8 cellular contexts compared by ENCODE assay signal in genomic region chr1:54498383-54499096, GRCh38. TPM values are rescaled to one million over a fixed set of nuclear protein-coding genes. Genes with fewer than 3 reads are reported as not detected.
A peak's percentile ranks its signal among the peaks of the same experiment; 100 is the strongest.
DNase-seq lines count a peak whose midpoint lies in the region; ATAC-seq, FAIRE-seq and TF ChIP-seq lines count a peak whose summit lies in the region.

No MANE protein-coding gene starts in this region.

- H3K79me2 ChIP-seq in keratinocyte (ENCODE audit: control insufficient read depth, insufficient read depth, low read length): no peaks in the 10 kb centered on the region

- dilution Hi-C loops in keratinocyte (cut with MboI; ENCODE audit: extremely low pct_ligation_motif_present, low sequenced_read_pairs): no loop called here

- TF ChIP-seq CTCF in left ventricle myocardium inferior (IDR thresholded peaks at IDR 0.05; ENCODE audit: borderline replicate concordance): no peak
- no peak for TF ChIP-seq CTCF in keratinocyte (optimal IDR thresholded peaks at IDR 0.05 in 1 of 3, IDR thresholded peaks at IDR 0.05 in 1 of 3, conservative IDR thresholded peaks at IDR 0.05 in 1 of 3; ENCODE audit: extremely low read depth in 1 of 3, insufficient read depth in 2 of 3, low read length in 3 of 3)
- TF ChIP-seq CTCF in thoracic aorta (IDR thresholded peaks at IDR 0.05): no peak
- no peak for TF ChIP-seq CTCF in lower leg skin (IDR thresholded peaks at IDR 0.05)

- H3K27me3 ChIP-seq in left ventricle myocardium inferior (ENCODE audit: low read depth): peaks cover 61% of the 10 kb centered on the region
- peaks cover 11% of the 10 kb centered on the region for H3K27me3 ChIP-seq in keratinocyte (ENCODE audit: control insufficient read depth, extremely low read depth, insufficient read depth, low read length)
- no peaks in the 10 kb centered on the region for H3K27me3 ChIP-seq in thoracic aorta (replicated peaks; ENCODE audit: insufficient read depth)

- WGBS in lower leg skin, 2 donors: 72 to 82% methylated on average over 4 of the region's 4 CpGs

- H3K9me1 ChIP-seq in keratinocyte (ENCODE audit: control insufficient read depth, extremely low read depth, insufficient read depth, low read length): no peaks in the 10 kb centered on the region

- no peaks in the 10 kb centered on the region for H3K36me3 Mint-ChIP-seq in activated naive CD8-positive, alpha-beta T cell treated with anti-CD3 and anti-CD28 coated beads, Interleukin-2, amount 10 ng/mL, durations not matched to agents 7 days and 5 days

- no peak overlapping the region for H3K27ac Mint-ChIP-seq in activated naive CD8-positive, alpha-beta T cell treated with anti-CD3 and anti-CD28 coated beads, Interleukin-2, amount 10 ng/mL, durations not matched to agents 7 days and 5 days

- peak overlapping the region; percentile 89 for H3K4me2 ChIP-seq in keratinocyte (ENCODE audit: control insufficient read depth, extremely low read depth, insufficient read depth, low read depth, low read length)

- H3K27me3 Mint-ChIP-seq in activated naive CD8-positive, alpha-beta T cell treated with anti-CD3 and anti-CD28 coated beads, Interleukin-2, amount 10 ng/mL, durations not matched to agents 7 days and 5 days: peaks cover 52% of the 10 kb centered on the region

- no peak overlapping the region for H3K27ac ChIP-seq in left ventricle myocardium inferior (replicated peaks)
- no peak overlapping the region for H3K27ac ChIP-seq in keratinocyte (ENCODE audit: control insufficient read depth, insufficient read depth, low read length)
- no peak overlapping the region for H3K27ac ChIP-seq in thoracic aorta

- no peak overlapping the region for H2AFZ ChIP-seq in keratinocyte (ENCODE audit: control insufficient read depth, low read length)

- peaks cover 13% of the 10 kb centered on the region for H3K4me1 Mint-ChIP-seq in activated naive CD8-positive, alpha-beta T cell treated with anti-CD3 and anti-CD28 coated beads, Interleukin-2, amount 10 ng/mL, durations not matched to agents 7 days and 5 days

- H3K4me1 ChIP-seq in left ventricle myocardium inferior (peaks cover 12% of the 10 kb centered on the region), keratinocyte (ENCODE audit: control insufficient read depth, extremely low read depth, insufficient read depth, low read length) (peaks cover 14% of the 10 kb centered on the region), thoracic aorta (ENCODE audit: control insufficient read depth in 1 of 2, low read depth in 2 of 2) (peaks cover 3 to 13% of the 10 kb centered on the region in 2 donors)

- POLR2A ChIA-PET in activated naive CD8-positive, alpha-beta T cell treated with anti-CD3 and anti-CD28 coated beads, Interleukin-2, amount 10 ng/mL, durations not matched to agents 7 days and 5 days (lab: Charles Lee): no interaction called here

- H3K36me3 ChIP-seq in left ventricle myocardium inferior (no peaks in the 10 kb centered on the region), keratinocyte (ENCODE audit: control insufficient read depth in 2 of 2, extremely low read depth in 1 of 2, insufficient read depth in 2 of 2, low read length in 2 of 2) (no peaks in the 10 kb centered on the region), thoracic aorta (no peaks in the 10 kb centered on the region)

- TF ChIP-seq POLR2A in lower leg skin (IDR thresholded peaks at IDR 0.05): no peak
- TF ChIP-seq POLR2A in H54 (IDR thresholded peaks at IDR 0.05; ENCODE audit: low read depth, low read length): no peak

- FAIRE-seq in keratinocyte (lab: Jason Lieb, UNC) (no peak), H54 (lab: Jason Lieb, UNC) (no peak)

- no peak overlapping the region for H3K9ac ChIP-seq in keratinocyte (ENCODE audit: control insufficient read depth, extremely low read depth, insufficient read depth, low read length)

- no peaks in the 10 kb centered on the region for H3K9me3 Mint-ChIP-seq in activated naive CD8-positive, alpha-beta T cell treated with anti-CD3 and anti-CD28 coated beads, Interleukin-2, amount 10 ng/mL, durations not matched to agents 7 days and 5 days

- no peak for DNase-seq in left ventricle myocardium inferior
- no peak for DNase-seq in cardiac septum (ENCODE audit: low spot score)
- DNase-seq in activated naive CD8-positive, alpha-beta T cell treated with anti-CD3 and anti-CD28 coated beads, Interleukin-2, amount 10 ng/mL, durations not matched to agents 7 days and 5 days: no peak
- no peak for DNase-seq in keratinocyte (ENCODE audit: low read depth, low spot score)
- DNase-seq in thoracic aorta (ENCODE audit: low spot score): no peak
- DNase-seq in lower leg skin (ENCODE audit: low spot score in 2 of 2): no peak
- DNase-seq in H54 (ENCODE audit: insufficient read length, low spot score): no peak

- intact Hi-C loops in left ventricle myocardium inferior (cut with micrococcal nuclease): loop anchor here (10.0 kb wide), 1 partner anchor 424 kb away; no protein-coding TSS in a partner anchor
- intact Hi-C loops in cardiac septum (cut with DNase I): loop anchor here (10.0 kb wide), 1 partner anchor 306 kb away; the partner anchor contains the start of gene TTC22
- intact Hi-C loops in lower leg skin (cut with DNase I; ENCODE audit: low total_unique reads): loop anchor here (10.0 kb wide), 2 partner anchors 434 to 496 kb away; partner anchors contain the start of gene BSND

- peak overlapping the region; percentile 76 for H3K4me3 Mint-ChIP-seq in activated naive CD8-positive, alpha-beta T cell treated with anti-CD3 and anti-CD28 coated beads, Interleukin-2, amount 10 ng/mL, durations not matched to agents 7 days and 5 days

- no peaks in the 10 kb centered on the region for H3K9me3 ChIP-seq in left ventricle myocardium inferior (replicated peaks)
- no peaks in the 10 kb centered on the region for H3K9me3 ChIP-seq in keratinocyte (ENCODE audit: control insufficient read depth, low read depth, low read length)
- peaks cover 4% of the 10 kb centered on the region for H3K9me3 ChIP-seq in thoracic aorta

- peak overlapping the region; percentile 62 for H3K4me3 ChIP-seq in left ventricle myocardium inferior
- H3K4me3 ChIP-seq in keratinocyte (ENCODE audit: control insufficient read depth in 2 of 3, extremely low read depth in 1 of 3, insufficient read depth in 2 of 3, low read depth in 1 of 3, low read length in 3 of 3): peak overlapping the region in 2 of 3 experiments; percentile 56 to 59
- peak overlapping the region; percentile 74 for H3K4me3 ChIP-seq in thoracic aorta
- H3K4me3 ChIP-seq in lower leg skin (ENCODE audit: low read depth, poor library complexity, severe bottlenecking): no peak overlapping the region

- no peaks in the 10 kb centered on the region for H4K20me1 ChIP-seq in keratinocyte (ENCODE audit: control insufficient read depth, extremely low read depth, insufficient read depth, low read length)

- no peak for ATAC-seq in activated naive CD8-positive, alpha-beta T cell treated with anti-CD3 and anti-CD28 coated beads, Interleukin-2, amount 10 ng/mL, durations not matched to agents 7 days and 5 days (ENCODE audit: low read depth)
- ATAC-seq in thoracic aorta (ENCODE audit: insufficient number of reproducible peaks, low FRiP score, low read depth) (no peak), HG03460 (IDR thresholded peaks at IDR 0.05; ENCODE audit: unreplicated experiment) (no peak)

RNA-seq across cellular contexts. Expression of gene ACOT11, which starts 49.5 kb away (rescaled TPM):
- total RNA-seq in left ventricle myocardium inferior (64.8 TPM), cardiac septum (44.1 TPM), thoracic aorta (10 to 100 TPM; 19.3 to 23.6 TPM), lower leg skin (1 to 10 TPM; 1.9 to 3.9 (median 2.2) TPM)
- total RNA-seq in activated naive CD8-positive, alpha-beta T cell treated with anti-CD3 and anti-CD28 coated beads, Interleukin-2, amount 10 ng/mL, durations not matched to agents 7 days and 5 days: 1 to 10 TPM; 1.0 to 1.2 TPM
- polyA plus RNA-seq in keratinocyte: 3.4 to 4.0 TPM (median 3.9 TPM) in 3 replicates
- 0.65 TPM for polyA plus RNA-seq in keratinocyte (2011; ENCODE audit: low read depth)
- polyA plus RNA-seq in keratinocyte (2011; cell fraction: cytosol; rRNA removed): 2.0 and 3.2 TPM in 2 replicates
- 7.3 and 9.5 TPM in 2 replicates for polyA plus RNA-seq in keratinocyte (2011; cell fraction: nucleus; rRNA removed)
- 2.0 and 4.7 TPM in 2 replicates for polyA plus RNA-seq in keratinocyte (2012; ENCODE audit: low replicate concordance)
- 3.6 to 11.6 TPM (median 5.3 TPM) in 3 replicates for polyA minus RNA-seq in keratinocyte
- 5.2 TPM for polyA minus RNA-seq in keratinocyte (2011; cell fraction: cytosol; rRNA and poly(A)+ RNA removed)
- polyA minus RNA-seq in keratinocyte (2011; cell fraction: nucleus; rRNA and poly(A)+ RNA removed): 5.1 and 6.4 TPM in 2 replicates
